Comparison of ENCODE assay signal across 19 cellular contexts in the genomic region with DNA sequence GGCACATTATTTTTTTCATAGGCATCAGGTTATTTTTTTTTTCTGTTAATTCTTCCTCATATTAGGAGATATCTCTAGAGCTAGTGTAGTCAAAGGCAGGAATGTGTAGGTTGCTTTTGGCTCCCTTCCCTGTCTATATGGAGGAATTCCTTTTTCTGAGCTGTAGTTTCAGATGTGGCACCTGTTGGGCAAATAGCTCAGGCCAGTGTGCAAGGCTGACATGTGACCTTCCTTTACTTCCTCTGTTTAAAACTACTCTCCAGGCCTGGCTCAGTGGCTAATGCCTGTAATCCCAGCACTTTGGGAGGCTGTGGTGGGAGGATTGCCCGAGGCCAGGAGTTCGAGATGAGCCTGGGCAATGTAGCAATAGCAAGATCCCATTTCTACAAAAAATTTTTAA.
"Had no signal": no experiment of that assay in that cellular context is flagged by ENCODE, and none has a peak within 500 bp of the region (broad histone marks: within the 10 kb centered on the region; RNA-seq: fewer than 3 reads in every experiment).

No MANE protein-coding gene starts in this region.

- H3K4me1 ChIP-seq: breast epithelium had no signal

- H3K4me3 Mint-ChIP-seq: activated CD8-positive, alpha-beta T cell treated with anti-CD3 and anti-CD28 coated beads for 36 hours; natural killer cell; WTC11 had no signal

- H3K27me3 Mint-ChIP-seq: activated CD8-positive, alpha-beta T cell treated with anti-CD3 and anti-CD28 coated beads for 36 hours; memory B cell had no signal

- H3K9me3 ChIP-seq: breast epithelium, esophagus squamous epithelium, left ventricle myocardium inferior, right atrium auricular region, transverse colon had no signal

- ATAC-seq: activated CD8-positive, alpha-beta T cell treated with anti-CD3 and anti-CD28 coated beads for 36 hours; natural killer cell had no signal

- H3K36me3 Mint-ChIP-seq: natural killer cell, WTC11 had no signal

- H3K27ac ChIP-seq: breast epithelium, left ventricle myocardium inferior, right atrium auricular region had no signal

- H3K4me3 ChIP-seq: breast epithelium, esophagus squamous epithelium, left ventricle myocardium inferior, right atrium auricular region, transverse colon had no signal

- H3K4me1 Mint-ChIP-seq: WTC11 had no signal

- H3K9me3 Mint-ChIP-seq: activated CD8-positive, alpha-beta T cell treated with anti-CD3 and anti-CD28 coated beads for 36 hours; memory B cell; natural killer cell; WTC11 had no signal

- H3K27me3 ChIP-seq: breast epithelium, esophagus squamous epithelium, right atrium auricular region, transverse colon had no signal

- DNase-seq: activated CD4-positive, alpha-beta T cell treated with anti-CD3 and anti-CD28 coated beads for 4 hours; activated CD8-positive, alpha-beta memory T cell treated with anti-CD3 and anti-CD28 coated beads, Interleukin-2, amount 50 U/mL, for 4 hours; activated CD8-positive, alpha-beta T cell treated with anti-CD3 and anti-CD28 coated beads for 36 hours; activated gamma-delta T cell treated with Interleukin-2 at 50 U/mL for 16 hours; activated T-cell treated with anti-CD3 and anti-CD28 coated beads, Interleukin-2, amount 50 U/mL, for 48 hours; anterior cingulate cortex; cerebellar nuclear complex; effector CD8-positive, alpha-beta T cell; esophagus squamous epithelium; left ventricle myocardium inferior; natural killer cell; nucleus accumbens; stimulated activated CD4-positive, alpha-beta T cell treated with anti-CD3 and anti-CD28 coated beads, Interleukin-2, amount 100 ng/mL, for 48 hours; stimulated activated naive CD4-positive, alpha-beta T cell; transverse colon had no signal

- H3K27ac Mint-ChIP-seq: activated CD8-positive, alpha-beta T cell treated with anti-CD3 and anti-CD28 coated beads for 36 hours; WTC11 had no signal

- H3K36me3 ChIP-seq: breast epithelium had no signal
